27 cellular contexts compared by ENCODE assay signal in genomic region chr21:43910460-43910859, GRCh38. TPM values are rescaled to one million over a fixed set of nuclear protein-coding genes. Genes with fewer than 3 reads are reported as not detected.
DNase-seq lines count a peak whose midpoint lies in the region; ATAC-seq, FAIRE-seq and TF ChIP-seq lines count a peak whose summit lies in the region.
"Had no signal": no experiment of that assay in that cellular context is flagged by ENCODE, and none has a peak within 500 bp of the region (broad histone marks: within the 10 kb centered on the region; RNA-seq: fewer than 3 reads in every experiment).

No MANE protein-coding gene starts in this region.

- H3K9ac ChIP-seq in astrocyte (ENCODE audit: low read length), result no peak overlapping the region

- no peak overlapping the region for H3K4me3 ChIP-seq in astrocyte (ENCODE audit: insufficient read depth, low read depth, low read length)
- H3K4me3 ChIP-seq: coronary artery, PC-9 had no signal

- peaks cover 3 to 13% of the 10 kb centered on the region in 2 donors for H3K36me3 Mint-ChIP-seq in activated T-cell treated with anti-CD3 and anti-CD28 coated beads, Interleukin-2, amount 50 U/mL, for 72 hours (ENCODE audit: insufficient read depth in 2 of 2)
- H3K36me3 Mint-ChIP-seq in astrocyte (ENCODE audit: low read depth, unreplicated experiment) (peaks cover 8% of the 10 kb centered on the region), naive B cell (peaks cover 8 to 18% of the 10 kb centered on the region in 2 donors)
- H3K36me3 Mint-ChIP-seq in stimulated activated naive B cell treated with anti-CD40 and anti-IgM and Interleukin-4, amounts not matched to agents 10 μg/mL and 1 μg/mL and 100 μg/mL, for 72 hours, result peaks cover 41 to 64% of the 10 kb centered on the region in 2 donors

- peaks cover 14% of the 10 kb centered on the region for H3K4me1 Mint-ChIP-seq in activated T-cell treated with anti-CD3 and anti-CD28 coated beads, Interleukin-2, amount 50 U/mL, for 72 hours (ENCODE audit: low read depth)
- H3K4me1 Mint-ChIP-seq in astrocyte (ENCODE audit: low read depth, unreplicated experiment) (peaks cover 22% of the 10 kb centered on the region), naive B cell (peaks cover 16 to 26% (median 24%) of the 10 kb centered on the region in 3 donors)
- peaks cover 24 to 35% of the 10 kb centered on the region in 2 donors for H3K4me1 Mint-ChIP-seq in stimulated activated naive B cell treated with anti-CD40 and anti-IgM and Interleukin-4, amounts not matched to agents 10 μg/mL and 1 μg/mL and 100 μg/mL, for 72 hours

- no peaks in the 10 kb centered on the region for H3K27me3 Mint-ChIP-seq in activated T-cell treated with anti-CD3 and anti-CD28 coated beads, Interleukin-2, amount 50 U/mL, for 72 hours (ENCODE audit: low read depth)
- H3K27me3 Mint-ChIP-seq in astrocyte (ENCODE audit: low read depth, unreplicated experiment) (no peaks in the 10 kb centered on the region), naive B cell (no peaks in the 10 kb centered on the region)
- no peaks in the 10 kb centered on the region for H3K27me3 Mint-ChIP-seq in stimulated activated naive B cell treated with anti-CD40 and anti-IgM and Interleukin-4, amounts not matched to agents 10 μg/mL and 1 μg/mL and 100 μg/mL, for 72 hours
- H3K27me3 Mint-ChIP-seq: effector memory CD8-positive, alpha-beta T cell; IgD-negative memory B cell; stimulated activated memory B cell treated with anti-CD40 and anti-IgM and Interleukin-4, amounts not matched to agents 10 μg/mL and 1 μg/mL and 100 μg/mL, for 72 hours had no signal

- H3K9me3 Mint-ChIP-seq in activated T-cell treated with anti-CD3 and anti-CD28 coated beads, Interleukin-2, amount 50 U/mL, for 72 hours, result peaks cover 0 to 4% of the 10 kb centered on the region in 2 donors
- H3K9me3 Mint-ChIP-seq in astrocyte (ENCODE audit: unreplicated experiment), result no peaks in the 10 kb centered on the region
- H3K9me3 Mint-ChIP-seq in naive B cell, result peaks cover 2 to 12% (median 8%) of the 10 kb centered on the region in 7 donors
- peaks cover 5 to 8% of the 10 kb centered on the region in 2 donors for H3K9me3 Mint-ChIP-seq in stimulated activated naive B cell treated with anti-CD40 and anti-IgM and Interleukin-4, amounts not matched to agents 10 μg/mL and 1 μg/mL and 100 μg/mL, for 72 hours

- no peak for ATAC-seq in activated T-cell treated with anti-CD3 and anti-CD28 coated beads, Interleukin-2, amount 50 U/mL, for 72 hours (replicated peaks in 1 of 2)
- ATAC-seq in naive B cell (ENCODE audit: low read depth in 2 of 2) (no peak), GM19328 (IDR thresholded peaks at IDR 0.05; ENCODE audit: unreplicated experiment) (no peak), HG03039 (IDR thresholded peaks at IDR 0.05; ENCODE audit: unreplicated experiment) (no peak)
- no peak for ATAC-seq in stimulated activated naive B cell treated with anti-CD40 and anti-IgM and Interleukin-4, amounts not matched to agents 10 μg/mL and 1 μg/mL and 100 μg/mL, for 72 hours (replicated peaks)
- ATAC-seq: effector memory CD8-positive, alpha-beta T cell; stimulated activated memory B cell treated with anti-CD40 and anti-IgM and Interleukin-4, amounts not matched to agents 10 μg/mL and 1 μg/mL and 100 μg/mL, for 72 hours had no signal

- H3K27me3 ChIP-seq in astrocyte (ENCODE audit: insufficient read depth, low read length), result no peaks in the 10 kb centered on the region

- no peak for DNase-seq in activated T-cell treated with anti-CD3 and anti-CD28 coated beads, Interleukin-2, amount 50 U/mL, for 72 hours
- DNase-seq in activated T-cell treated with anti-CD3 and anti-CD28 coated beads for 4 hours, result no peak
- no peak for DNase-seq in astrocyte (ENCODE audit: low read depth)
- no peak for DNase-seq in naive B cell
- no peak for DNase-seq in stimulated activated naive B cell treated with anti-CD40 and anti-IgM and Interleukin-4, amounts not matched to agents 10 μg/mL and 1 μg/mL and 100 μg/mL, for 72 hours
- DNase-seq in NCI-H1417 treated with DMSO at 0.1 percent for 48 hours (lab: John Stamatoyannopoulos, UW), result no peak
- DNase-seq: activated CD4-positive, alpha-beta T cell treated with anti-CD3 and anti-CD28 coated beads for 48 hours; activated naive CD4-positive, alpha-beta T cell treated with Interleukin-2 at 50 U/mL for 16 hours; activated T-cell treated with anti-CD3 and anti-CD28 coated beads, Interleukin-2, amount 50 U/mL, for 48 hours; DMS 273 treated with DMSO at 0.1 percent for 48 hours; effector memory CD8-positive, alpha-beta T cell; erythroblast; glutamatergic neuron; NCI-H1092; NCI-H187 treated with DMSO at 0.1 percent for 48 hours; PC-9; Right ventricle myocardium superior; stimulated activated CD4-positive, alpha-beta T cell treated with anti-CD3 and anti-CD28 coated beads, Interleukin-4, amount 100 ng/mL, for 4 hours; WERI-Rb-1 had no signal

- peaks cover 3% of the 10 kb centered on the region for H3K4me1 ChIP-seq in astrocyte (ENCODE audit: insufficient read depth, low read length)

- no peaks in the 10 kb centered on the region for H3K9me3 ChIP-seq in astrocyte (ENCODE audit: insufficient read depth, low read depth, low read length)

- H3K27ac ChIP-seq in astrocyte (ENCODE audit: low read depth, low read length), result no peak overlapping the region
- H3K27ac ChIP-seq: 22Rv1, coronary artery, PC-9, WERI-Rb-1 had no signal

- H4K20me1 ChIP-seq in astrocyte (ENCODE audit: insufficient read depth, low read length), result peaks cover 67% of the 10 kb centered on the region

- H3K4me3 Mint-ChIP-seq in activated T-cell treated with anti-CD3 and anti-CD28 coated beads, Interleukin-2, amount 50 U/mL, for 72 hours, result no peak overlapping the region
- H3K4me3 Mint-ChIP-seq in astrocyte (ENCODE audit: unreplicated experiment) (peak overlapping the region; percentile 22), naive B cell (peak overlapping the region in 1 of 8 donors; percentile 17)
- H3K4me3 Mint-ChIP-seq in stimulated activated naive B cell treated with anti-CD40 and anti-IgM and Interleukin-4, amounts not matched to agents 10 μg/mL and 1 μg/mL and 100 μg/mL, for 72 hours, result no peak overlapping the region
- H3K4me3 Mint-ChIP-seq: effector memory CD8-positive, alpha-beta T cell; stimulated activated memory B cell treated with anti-CD40 and anti-IgM and Interleukin-4, amounts not matched to agents 10 μg/mL and 1 μg/mL and 100 μg/mL, for 72 hours; T-helper 2 cell treated with Interferon-gamma antibody and Interleukin-4, amounts not matched to agents 5 μg/mL and 100 μg/mL, for 36 hours had no signal

- no peak for TF ChIP-seq CTCF in astrocyte (IDR thresholded peaks at IDR 0.05; ENCODE audit: insufficient read depth, low read depth, low read length)

- no peak overlapping the region for H2AFZ ChIP-seq in astrocyte (ENCODE audit: low read depth, low read length)
- H2AFZ ChIP-seq: PC-9 had no signal

- H3K4me2 ChIP-seq in astrocyte (ENCODE audit: low read length), result no peak overlapping the region
- H3K4me2 ChIP-seq: PC-9 had no signal

- peaks cover 17% of the 10 kb centered on the region for H3K79me2 ChIP-seq in astrocyte (ENCODE audit: insufficient read depth, low read length)

- FAIRE-seq in astrocyte (lab: Jason Lieb, UNC), result no peak
- FAIRE-seq: H1 had no signal

- peak overlapping the region; percentile 9 for H3K27ac Mint-ChIP-seq in activated T-cell treated with anti-CD3 and anti-CD28 coated beads, Interleukin-2, amount 50 U/mL, for 72 hours
- H3K27ac Mint-ChIP-seq in astrocyte (ENCODE audit: unreplicated experiment) (no peak overlapping the region), naive B cell (peak overlapping the region in 4 of 6 donors; percentile 8 to 76 (median 20))
- H3K27ac Mint-ChIP-seq in stimulated activated naive B cell treated with anti-CD40 and anti-IgM and Interleukin-4, amounts not matched to agents 10 μg/mL and 1 μg/mL and 100 μg/mL, for 72 hours, result peak overlapping the region; percentile 72
- H3K27ac Mint-ChIP-seq: stimulated activated memory B cell treated with anti-CD40 and anti-IgM and Interleukin-4, amounts not matched to agents 10 μg/mL and 1 μg/mL and 100 μg/mL, for 72 hours; T-helper 2 cell treated with Interferon-gamma antibody and Interleukin-4, amounts not matched to agents 5 μg/mL and 100 μg/mL, for 36 hours had no signal

- no peaks in the 10 kb centered on the region for H3K36me3 ChIP-seq in astrocyte (ENCODE audit: insufficient read depth, low read length)

RNA-seq across cellular contexts. Expression of gene AGPAT3, which starts 45.4 kb away (rescaled TPM):
- total RNA-seq in activated T-cell treated with anti-CD3 and anti-CD28 coated beads, Interleukin-2, amount 50 U/mL, for 72 hours, result 10 to 100 TPM; 86.1 to 87.1 TPM
- total RNA-seq in astrocyte, result 34.7 and 35.6 TPM in 2 replicates
- 10 to 100 TPM in 2 of 6 donors, 1 to 10 TPM in 4; 6.4 to 11.9 (median 8.1) TPM for polyA plus RNA-seq in naive B cell (ENCODE audit: low read depth in 6 of 6)
